In the genomic region with DNA sequence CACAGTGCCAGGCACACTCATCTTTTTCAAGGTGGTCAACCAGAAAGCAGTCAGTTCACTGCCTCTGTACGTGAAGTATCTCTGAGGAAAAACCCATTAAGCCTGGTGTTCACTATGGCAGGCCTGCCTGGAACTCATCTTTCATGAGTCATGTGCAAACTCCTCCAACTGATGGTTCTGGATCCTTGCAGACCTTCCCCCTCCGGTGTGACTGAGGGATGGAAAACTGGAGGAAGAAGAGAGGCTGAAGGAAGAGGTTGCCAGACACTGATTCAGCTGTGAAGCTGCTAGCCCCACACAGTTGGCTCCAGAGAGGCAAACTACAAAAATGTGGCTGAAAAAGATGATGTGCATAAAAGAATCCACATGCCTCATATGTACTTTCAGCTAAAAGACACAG, we compare ENCODE assay signal across 1 cellular context.
TF ChIP-seq lines count a peak whose summit lies in the region.

No MANE protein-coding gene starts in this region.

TF ChIP-seq in HepG2, 621 proteins besides CTCF, POLR2A, EP300 and RAD21:
- TF ChIP-seq SAFB2 (CRISPR knock-in tag; IDR thresholded peaks at IDR 0.05; ENCODE audit: borderline replicate concordance, low read depth) (no peak), SNAPC2 (CRISPR knock-in tag; IDR thresholded peaks at IDR 0.05) (0 out of 2 replicates have a peak, but pooled peaks have one; percentile 1), ZSCAN29 (CRISPR knock-in tag; conservative IDR thresholded peaks at IDR 0.05) (0 out of 2 replicates have a peak, but pooled peaks have one; percentile 19), CENPT (CRISPR knock-in tag; IDR thresholded peaks at IDR 0.05; ENCODE audit: low read depth) (no peak), MED1 (CRISPR knock-in tag; IDR thresholded peaks at IDR 0.05) (peak; percentile 13; the same call in 1 of the 2 replicates), GLI4 (CRISPR knock-in tag; IDR thresholded peaks at IDR 0.05; ENCODE audit: borderline replicate concordance) (0 out of 2 replicates have a peak, but pooled peaks have one; percentile 44), ZNF296 (CRISPR knock-in tag; conservative IDR thresholded peaks at IDR 0.05) (no peak)
- TF ChIP-seq, protein P1, sequence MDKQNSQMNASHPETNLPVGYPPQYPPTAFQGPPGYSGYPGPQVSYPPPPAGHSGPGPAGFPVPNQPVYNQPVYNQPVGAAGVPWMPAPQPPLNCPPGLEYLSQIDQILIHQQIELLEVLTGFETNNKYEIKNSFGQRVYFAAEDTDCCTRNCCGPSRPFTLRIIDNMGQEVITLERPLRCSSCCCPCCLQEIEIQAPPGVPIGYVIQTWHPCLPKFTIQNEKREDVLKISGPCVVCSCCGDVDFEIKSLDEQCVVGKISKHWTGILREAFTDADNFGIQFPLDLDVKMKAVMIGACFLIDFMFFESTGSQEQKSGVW (CRISPR knock-in tag; IDR thresholded peaks at IDR 0.05; ENCODE audit: borderline replicate concordance): no peak
- TF ChIP-seq, protein P2, sequence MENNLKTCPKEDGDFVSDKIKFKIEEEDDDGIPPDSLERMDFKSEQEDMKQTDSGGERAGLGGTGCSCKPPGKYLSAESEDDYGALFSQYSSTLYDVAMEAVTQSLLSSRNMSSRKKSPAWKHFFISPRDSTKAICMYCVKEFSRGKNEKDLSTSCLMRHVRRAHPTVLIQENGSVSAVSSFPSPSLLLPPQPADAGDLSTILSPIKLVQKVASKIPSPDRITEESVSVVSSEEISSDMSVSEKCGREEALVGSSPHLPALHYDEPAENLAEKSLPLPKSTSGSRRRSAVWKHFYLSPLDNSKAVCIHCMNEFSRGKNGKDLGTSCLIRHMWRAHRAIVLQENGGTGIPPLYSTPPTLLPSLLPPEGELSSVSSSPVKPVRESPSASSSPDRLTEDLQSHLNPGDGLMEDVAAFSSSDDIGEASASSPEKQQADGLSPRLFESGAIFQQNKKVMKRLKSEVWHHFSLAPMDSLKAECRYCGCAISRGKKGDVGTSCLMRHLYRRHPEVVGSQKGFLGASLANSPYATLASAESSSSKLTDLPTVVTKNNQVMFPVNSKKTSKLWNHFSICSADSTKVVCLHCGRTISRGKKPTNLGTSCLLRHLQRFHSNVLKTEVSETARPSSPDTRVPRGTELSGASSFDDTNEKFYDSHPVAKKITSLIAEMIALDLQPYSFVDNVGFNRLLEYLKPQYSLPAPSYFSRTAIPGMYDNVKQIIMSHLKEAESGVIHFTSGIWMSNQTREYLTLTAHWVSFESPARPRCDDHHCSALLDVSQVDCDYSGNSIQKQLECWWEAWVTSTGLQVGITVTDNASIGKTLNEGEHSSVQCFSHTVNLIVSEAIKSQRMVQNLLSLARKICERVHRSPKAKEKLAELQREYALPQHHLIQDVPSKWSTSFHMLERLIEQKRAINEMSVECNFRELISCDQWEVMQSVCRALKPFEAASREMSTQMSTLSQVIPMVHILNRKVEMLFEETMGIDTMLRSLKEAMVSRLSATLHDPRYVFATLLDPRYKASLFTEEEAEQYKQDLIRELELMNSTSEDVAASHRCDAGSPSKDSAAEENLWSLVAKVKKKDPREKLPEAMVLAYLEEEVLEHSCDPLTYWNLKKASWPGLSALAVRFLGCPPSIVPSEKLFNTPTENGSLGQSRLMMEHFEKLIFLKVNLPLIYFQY (CRISPR knock-in tag; IDR thresholded peaks at IDR 0.05; ENCODE audit: borderline replicate concordance): no peak
- TF ChIP-seq, protein P3, sequence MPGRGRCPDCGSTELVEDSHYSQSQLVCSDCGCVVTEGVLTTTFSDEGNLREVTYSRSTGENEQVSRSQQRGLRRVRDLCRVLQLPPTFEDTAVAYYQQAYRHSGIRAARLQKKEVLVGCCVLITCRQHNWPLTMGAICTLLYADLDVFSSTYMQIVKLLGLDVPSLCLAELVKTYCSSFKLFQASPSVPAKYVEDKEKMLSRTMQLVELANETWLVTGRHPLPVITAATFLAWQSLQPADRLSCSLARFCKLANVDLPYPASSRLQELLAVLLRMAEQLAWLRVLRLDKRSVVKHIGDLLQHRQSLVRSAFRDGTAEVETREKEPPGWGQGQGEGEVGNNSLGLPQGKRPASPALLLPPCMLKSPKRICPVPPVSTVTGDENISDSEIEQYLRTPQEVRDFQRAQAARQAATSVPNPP (CRISPR knock-in tag; IDR thresholded peaks at IDR 0.05): peak; percentile 8; the same call in 1 of the 2 replicates
- TF ChIP-seq, protein P4, sequence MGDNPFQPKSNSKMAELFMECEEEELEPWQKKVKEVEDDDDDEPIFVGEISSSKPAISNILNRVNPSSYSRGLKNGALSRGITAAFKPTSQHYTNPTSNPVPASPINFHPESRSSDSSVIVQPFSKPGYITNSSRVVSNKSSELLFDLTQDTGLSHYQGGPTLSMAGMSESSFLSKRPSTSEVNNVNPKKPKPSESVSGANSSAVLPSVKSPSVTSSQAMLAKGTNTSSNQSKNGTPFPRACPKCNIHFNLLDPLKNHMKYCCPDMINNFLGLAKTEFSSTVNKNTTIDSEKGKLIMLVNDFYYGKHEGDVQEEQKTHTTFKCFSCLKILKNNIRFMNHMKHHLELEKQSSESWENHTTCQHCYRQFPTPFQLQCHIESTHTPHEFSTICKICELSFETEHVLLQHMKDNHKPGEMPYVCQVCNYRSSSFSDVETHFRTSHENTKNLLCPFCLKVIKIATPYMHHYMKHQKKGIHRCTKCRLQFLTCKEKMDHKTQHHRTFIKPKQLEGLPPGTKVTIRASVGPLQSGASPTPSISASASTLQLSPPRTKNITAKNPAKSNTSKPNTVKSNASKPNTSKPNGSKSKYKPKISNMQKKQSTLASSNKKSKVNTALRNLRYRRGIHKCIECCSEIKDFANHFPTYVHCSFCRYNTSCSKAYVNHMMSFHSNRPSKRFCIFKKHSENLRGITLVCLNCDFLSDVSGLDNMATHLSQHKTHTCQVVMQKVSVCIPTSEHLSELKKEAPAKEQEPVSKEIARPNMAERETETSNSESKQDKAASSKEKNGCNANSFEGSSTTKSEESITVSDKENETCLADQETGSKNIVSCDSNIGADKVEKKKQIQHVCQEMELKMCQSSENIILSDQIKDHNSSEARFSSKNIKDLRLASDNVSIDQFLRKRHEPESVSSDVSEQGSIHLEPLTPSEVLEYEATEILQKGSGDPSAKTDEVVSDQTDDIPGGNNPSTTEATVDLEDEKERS (CRISPR knock-in tag; IDR thresholded peaks at IDR 0.05): 0 out of 2 replicates have a peak, but pooled peaks have one; percentile 3
- TF ChIP-seq, protein P5, sequence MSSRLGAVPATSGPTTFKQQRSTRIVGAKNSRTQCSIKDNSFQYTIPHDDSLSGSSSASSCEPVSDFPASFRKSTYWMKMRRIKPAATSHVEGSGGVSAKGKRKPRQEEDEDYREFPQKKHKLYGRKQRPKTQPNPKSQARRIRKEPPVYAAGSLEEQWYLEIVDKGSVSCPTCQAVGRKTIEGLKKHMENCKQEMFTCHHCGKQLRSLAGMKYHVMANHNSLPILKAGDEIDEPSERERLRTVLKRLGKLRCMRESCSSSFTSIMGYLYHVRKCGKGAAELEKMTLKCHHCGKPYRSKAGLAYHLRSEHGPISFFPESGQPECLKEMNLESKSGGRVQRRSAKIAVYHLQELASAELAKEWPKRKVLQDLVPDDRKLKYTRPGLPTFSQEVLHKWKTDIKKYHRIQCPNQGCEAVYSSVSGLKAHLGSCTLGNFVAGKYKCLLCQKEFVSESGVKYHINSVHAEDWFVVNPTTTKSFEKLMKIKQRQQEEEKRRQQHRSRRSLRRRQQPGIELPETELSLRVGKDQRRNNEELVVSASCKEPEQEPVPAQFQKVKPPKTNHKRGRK (CRISPR knock-in tag; IDR thresholded peaks at IDR 0.05): no peak
- TF ChIP-seq, protein P6, sequence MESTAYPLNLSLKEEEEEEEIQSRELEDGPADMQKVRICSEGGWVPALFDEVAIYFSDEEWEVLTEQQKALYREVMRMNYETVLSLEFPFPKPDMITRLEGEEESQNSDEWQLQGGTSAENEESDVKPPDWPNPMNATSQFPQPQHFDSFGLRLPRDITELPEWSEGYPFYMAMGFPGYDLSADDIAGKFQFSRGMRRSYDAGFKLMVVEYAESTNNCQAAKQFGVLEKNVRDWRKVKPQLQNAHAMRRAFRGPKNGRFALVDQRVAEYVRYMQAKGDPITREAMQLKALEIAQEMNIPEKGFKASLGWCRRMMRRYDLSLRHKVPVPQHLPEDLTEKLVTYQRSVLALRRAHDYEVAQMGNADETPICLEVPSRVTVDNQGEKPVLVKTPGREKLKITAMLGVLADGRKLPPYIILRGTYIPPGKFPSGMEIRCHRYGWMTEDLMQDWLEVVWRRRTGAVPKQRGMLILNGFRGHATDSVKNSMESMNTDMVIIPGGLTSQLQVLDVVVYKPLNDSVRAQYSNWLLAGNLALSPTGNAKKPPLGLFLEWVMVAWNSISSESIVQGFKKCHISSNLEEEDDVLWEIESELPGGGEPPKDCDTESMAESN (CRISPR knock-in tag; conservative IDR thresholded peaks at IDR 0.05): no peak
TF ChIP-seq in HepG2: peak in this region for 6.
